Comparison of ENCODE assay signal across 28 cellular contexts in genomic region chr13:47892374-47892773, GRCh38.
"Had no signal": no experiment of that assay in that cellular context is flagged by ENCODE, and none has a peak within 500 bp of the region (broad histone marks: within the 10 kb centered on the region; RNA-seq: fewer than 3 reads in every experiment).

No MANE protein-coding gene starts in this region.

- H3K4me3 ChIP-seq: left lung, lower lobe of right lung, skin epidermis, suprapubic skin, thoracic aorta, tibial nerve, upper lobe of left lung, vagina had no signal

- H3K9me3 ChIP-seq: left lung, lower lobe of right lung, neutrophil, suprapubic skin, thoracic aorta, tibial nerve, upper lobe of left lung, vagina had no signal

- H3K27me3 Mint-ChIP-seq: naive thymus-derived CD8-positive, alpha-beta T cell; progenitor cell of endocrine pancreas; stimulated activated naive CD8-positive, alpha-beta T cell treated with anti-CD3 and anti-CD28 coated beads, Interleukin-15, Interleukin-2, amounts not matched to agents 100 ng/mL and 50 ng/mL, for 24 hours had no signal

- ATAC-seq: left colon; left lung; lower lobe of right lung; naive thymus-derived CD8-positive, alpha-beta T cell; right cardiac atrium; sciatic nerve had no signal

- H3K4me1 ChIP-seq: left lung, lower lobe of right lung, suprapubic skin, tibial nerve, upper lobe of left lung, vagina had no signal

- H3K27ac ChIP-seq: left lung, lower lobe of right lung, neutrophil, skin epidermis, suprapubic skin, thoracic aorta, tibial nerve, upper lobe of left lung, vagina had no signal

- H3K4me1 Mint-ChIP-seq: immature natural killer cell, nephron had no signal

- H3K36me3 ChIP-seq: left lung, lower lobe of right lung, neutrophil, suprapubic skin, thoracic aorta, upper lobe of left lung, vagina had no signal

- H3K27me3 ChIP-seq: left lung, neutrophil, suprapubic skin, tibial nerve, upper lobe of left lung, vagina had no signal

- H3K9me3 Mint-ChIP-seq: immature natural killer cell; naive thymus-derived CD8-positive, alpha-beta T cell; nephron; neural crest cell; stimulated activated naive CD8-positive, alpha-beta T cell treated with anti-CD3 and anti-CD28 coated beads, Interleukin-15, Interleukin-2, amounts not matched to agents 100 ng/mL and 50 ng/mL, for 24 hours had no signal

- DNase-seq: hypothalamus; immature natural killer cell; kidney; left colon; left lung; lower lobe of right lung; mammary epithelial cell; mesenchymal stem cell; naive thymus-derived CD8-positive, alpha-beta T cell; occipital lobe; right cardiac atrium; stimulated activated CD4-positive, alpha-beta T cell treated with anti-CD3 and anti-CD28 coated beads, Interleukin-12 subunit alpha, Interleukin-12 subunit beta, amount 100 ng/mL, for 4 hours; stimulated activated CD4-positive, alpha-beta T cell treated with anti-CD3 and anti-CD28 coated beads, Interleukin-15, amount 100 ng/mL, for 24 hours; stimulated activated CD4-positive, alpha-beta T cell treated with anti-CD3 and anti-CD28 coated beads, Interleukin-2, amount 100 ng/mL, for 24 hours; stimulated activated CD4-positive, alpha-beta T cell treated with anti-CD3 and anti-CD28 coated beads, Interleukin-4, amount 100 ng/mL, for 1 hour; stimulated activated naive CD4-positive, alpha-beta T cell; upper lobe of left lung had no signal

- H3K27ac Mint-ChIP-seq: immature natural killer cell; nephron; progenitor cell of endocrine pancreas; stimulated activated naive CD8-positive, alpha-beta T cell treated with anti-CD3 and anti-CD28 coated beads, Interleukin-15, Interleukin-2, amounts not matched to agents 100 ng/mL and 50 ng/mL, for 24 hours had no signal

- H3K4me3 Mint-ChIP-seq: immature natural killer cell; naive thymus-derived CD8-positive, alpha-beta T cell; nephron; neural crest cell; stimulated activated naive CD8-positive, alpha-beta T cell treated with anti-CD3 and anti-CD28 coated beads, Interleukin-15, Interleukin-2, amounts not matched to agents 100 ng/mL and 50 ng/mL, for 24 hours had no signal
